ENCODE assay signal across 22 cellular contexts in genomic region chr12:9883175-9883574, GRCh38. TPM values are rescaled to one million over a fixed set of nuclear protein-coding genes. Genes with fewer than 3 reads are reported as not detected.
"Had no signal": no experiment of that assay in that cellular context is flagged by ENCODE, and none has a peak within 500 bp of the region (broad histone marks: within the 10 kb centered on the region; RNA-seq: fewer than 3 reads in every experiment).

No MANE protein-coding gene starts in this region.

- DNase-seq: activated CD4-positive, alpha-beta T cell treated with anti-CD3 and anti-CD28 coated beads for 48 hours; activated CD8-positive, alpha-beta memory T cell treated with anti-CD3 and anti-CD28 coated beads, Interleukin-2, amount 50 U/mL, for 48 hours; activated CD8-positive, alpha-beta T cell treated with anti-CD3 and anti-CD28 coated beads for 36 hours; activated gamma-delta T cell; activated T-cell treated with anti-CD3 and anti-CD28 coated beads, Interleukin-2, amount 50 U/mL, for 72 hours; amygdala; body of pancreas; cerebellar nuclear complex; effector memory CD4-positive, alpha-beta T cell; nucleus accumbens; posterior cingulate gyrus; stimulated activated CD4-positive, alpha-beta T cell treated with anti-CD3 and anti-CD28 coated beads, Interleukin-4, amount 100 ng/mL, for 1 hour; stimulated activated naive B cell treated with anti-CD40 and anti-IgM and Interleukin-4, amounts not matched to agents 10 μg/mL and 1 μg/mL and 100 μg/mL, for 72 hours; thyroid gland had no signal

- H3K4me3 ChIP-seq: body of pancreas, thyroid gland had no signal

- H3K36me3 ChIP-seq: thyroid gland had no signal

- ATAC-seq: activated CD8-positive, alpha-beta T cell treated with anti-CD3 and anti-CD28 coated beads for 36 hours; activated T-cell treated with anti-CD3 and anti-CD28 coated beads, Interleukin-2, amount 50 U/mL, for 72 hours; body of pancreas; natural killer cell treated with Interleukin-12 subunit alpha and Interleukin-12 subunit beta and Interleukin-15 and Interleukin-18, amount 100 ng/mL, for 72 hours; stimulated activated naive B cell treated with anti-CD40 and anti-IgM and Interleukin-4, amounts not matched to agents 10 μg/mL and 1 μg/mL and 100 μg/mL, for 72 hours; WTC11 had no signal

- H3K27me3 ChIP-seq: body of pancreas, thyroid gland had no signal

- FAIRE-seq: TTC549 had no signal

RNA-seq across cellular contexts. Expression of gene KLRF2, which starts 1.9 kb away (rescaled TPM):
- total RNA-seq: activated CD8-positive, alpha-beta T cell treated with anti-CD3 and anti-CD28 coated beads for 36 hours; activated T-cell treated with anti-CD3 and anti-CD28 coated beads, Interleukin-2, amount 50 U/mL, for 72 hours; body of pancreas; lower leg skin; mesenteric fat pad; natural killer cell treated with Interleukin-12 subunit alpha and Interleukin-12 subunit beta and Interleukin-15 and Interleukin-18, amount 100 ng/mL, for 72 hours; skeletal muscle tissue; thyroid gland; urinary bladder; WTC11 had no signal

RNA-seq across cellular contexts. Expression of gene CLEC2A, which starts 49.0 kb away (rescaled TPM):
- total RNA-seq: activated CD8-positive, alpha-beta T cell treated with anti-CD3 and anti-CD28 coated beads for 36 hours; activated T-cell treated with anti-CD3 and anti-CD28 coated beads, Interleukin-2, amount 50 U/mL, for 72 hours; body of pancreas; mesenteric fat pad; natural killer cell treated with Interleukin-12 subunit alpha and Interleukin-12 subunit beta and Interleukin-15 and Interleukin-18, amount 100 ng/mL, for 72 hours; skeletal muscle tissue; T-helper 2 cell treated with Interferon-gamma antibody and Interleukin-4, amounts not matched to agents 100 ng/mL and 5 ng/mL, for 36 hours; thyroid gland; urinary bladder had no signal

RNA-seq across cellular contexts. Expression of gene KLRF1, which starts 55.9 kb away (rescaled TPM):
- total RNA-seq: activated CD8-positive, alpha-beta T cell treated with anti-CD3 and anti-CD28 coated beads for 36 hours; body of pancreas; skeletal muscle tissue; WTC11 had no signal
